Comparison of ENCODE assay signal across 1 cellular context in the genomic region with DNA sequence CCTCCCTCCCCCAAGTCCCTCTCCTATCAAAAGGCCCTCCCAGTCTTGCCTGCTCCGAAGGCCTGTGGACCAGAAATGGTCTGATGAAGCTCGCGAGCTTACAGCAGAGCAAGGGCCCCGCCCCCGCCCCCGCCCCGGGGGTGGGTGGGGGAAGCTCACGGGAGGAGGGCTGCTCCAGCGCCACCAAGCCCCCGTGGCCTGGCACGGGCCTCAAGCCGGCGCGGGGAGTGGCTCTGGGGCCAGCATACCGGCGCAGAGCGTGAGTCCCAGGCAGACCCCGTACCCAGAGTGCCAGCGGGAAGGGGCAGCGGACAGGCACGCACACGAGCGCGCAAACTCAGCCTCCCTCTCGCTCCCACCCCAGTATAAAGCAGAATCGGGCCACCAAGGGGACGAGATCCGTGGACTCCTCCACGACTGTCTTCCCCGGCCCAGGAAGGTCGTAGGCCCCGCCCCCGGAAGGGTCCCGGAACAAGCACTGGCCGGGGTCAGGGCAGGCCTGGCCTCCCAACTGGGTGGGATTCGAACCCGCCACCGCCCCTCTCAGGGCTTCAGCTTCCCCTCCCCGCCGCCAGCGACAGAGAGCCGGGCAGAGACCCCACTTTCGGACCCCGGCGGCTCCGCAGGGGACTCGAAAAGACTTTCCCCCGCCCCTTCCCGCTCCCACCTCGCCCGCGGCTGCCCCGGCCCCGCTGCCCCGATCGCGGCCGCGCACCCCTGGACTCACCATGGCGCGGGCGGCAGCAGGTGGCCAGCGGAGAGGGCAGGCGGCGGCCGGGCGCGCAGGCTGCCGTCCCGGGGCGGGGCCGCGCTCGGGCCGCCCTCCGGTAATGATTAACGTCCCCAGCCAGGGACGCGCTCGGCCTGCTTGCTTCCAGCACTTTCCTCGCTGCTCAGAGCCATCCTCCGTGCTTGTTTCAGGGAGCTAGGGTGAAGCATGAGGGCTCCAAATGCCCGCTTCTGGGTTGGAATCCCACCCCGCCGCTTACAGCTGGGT.
TF ChIP-seq lines count a peak whose summit lies in the region.

Gene PCBD1, minus strand, starts transcription at position 762 of the 997 bp plus-strand sequence. Its CDS starts 32 bp downstream, at position 730.

TF ChIP-seq in HepG2, 621 proteins besides CTCF, POLR2A, EP300 and RAD21 (continued from another document and continues in another):
- TF ChIP-seq MBNL3 (CRISPR knock-in tag; conservative IDR thresholded peaks at IDR 0.05) (no peak), SP1 (IDR thresholded peaks at IDR 0.05) (no peak), SP1 (CRISPR knock-in tag; IDR thresholded peaks at IDR 0.05) (peak; percentile 52; the same call in 1 of the 2 replicates), HIC2 (CRISPR knock-in tag; IDR thresholded peaks at IDR 0.05; ENCODE audit: low read depth) (peak; percentile 46; the same call in 1 of the 2 replicates), ZNF292 (CRISPR knock-in tag; IDR thresholded peaks at IDR 0.05; ENCODE audit: borderline replicate concordance, low read depth) (no peak), ERF (CRISPR knock-in tag; IDR thresholded peaks at IDR 0.05) (no peak), ZNF556 (CRISPR knock-in tag; IDR thresholded peaks at IDR 0.05; ENCODE audit: borderline replicate concordance) (peak; percentile 78; the same call in 1 of the 2 replicates), ZNF879 (CRISPR knock-in tag; IDR thresholded peaks at IDR 0.05) (no peak), CBX5 (CRISPR knock-in tag; IDR thresholded peaks at IDR 0.05; ENCODE audit: borderline replicate concordance) (no peak), STAT5B (CRISPR knock-in tag; IDR thresholded peaks at IDR 0.05) (no peak), ZSCAN30 (CRISPR knock-in tag; IDR thresholded peaks at IDR 0.05) (no peak), ZNF446 (CRISPR knock-in tag; IDR thresholded peaks at IDR 0.05) (no peak), ZFY (CRISPR knock-in tag; IDR thresholded peaks at IDR 0.05) (peak; percentile 83), PPARG (CRISPR knock-in tag; conservative IDR thresholded peaks at IDR 0.05) (0 out of 2 replicates have a peak, but pooled peaks have one; percentile 25), ZNF768 (CRISPR knock-in tag; IDR thresholded peaks at IDR 0.05) (no peak; the same call in 1 of the 2 replicates), SNAPC2 (CRISPR knock-in tag; IDR thresholded peaks at IDR 0.05) (no peak)
- TF ChIP-seq, protein P1, sequence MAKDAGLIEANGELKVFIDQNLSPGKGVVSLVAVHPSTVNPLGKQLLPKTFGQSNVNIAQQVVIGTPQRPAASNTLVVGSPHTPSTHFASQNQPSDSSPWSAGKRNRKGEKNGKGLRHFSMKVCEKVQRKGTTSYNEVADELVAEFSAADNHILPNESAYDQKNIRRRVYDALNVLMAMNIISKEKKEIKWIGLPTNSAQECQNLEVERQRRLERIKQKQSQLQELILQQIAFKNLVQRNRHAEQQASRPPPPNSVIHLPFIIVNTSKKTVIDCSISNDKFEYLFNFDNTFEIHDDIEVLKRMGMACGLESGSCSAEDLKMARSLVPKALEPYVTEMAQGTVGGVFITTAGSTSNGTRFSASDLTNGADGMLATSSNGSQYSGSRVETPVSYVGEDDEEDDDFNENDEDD (CRISPR knock-in tag; IDR thresholded peaks at IDR 0.05; ENCODE audit: borderline replicate concordance): peak; percentile 81; the same call in 1 of the 2 replicates
- TF ChIP-seq, protein P2, sequence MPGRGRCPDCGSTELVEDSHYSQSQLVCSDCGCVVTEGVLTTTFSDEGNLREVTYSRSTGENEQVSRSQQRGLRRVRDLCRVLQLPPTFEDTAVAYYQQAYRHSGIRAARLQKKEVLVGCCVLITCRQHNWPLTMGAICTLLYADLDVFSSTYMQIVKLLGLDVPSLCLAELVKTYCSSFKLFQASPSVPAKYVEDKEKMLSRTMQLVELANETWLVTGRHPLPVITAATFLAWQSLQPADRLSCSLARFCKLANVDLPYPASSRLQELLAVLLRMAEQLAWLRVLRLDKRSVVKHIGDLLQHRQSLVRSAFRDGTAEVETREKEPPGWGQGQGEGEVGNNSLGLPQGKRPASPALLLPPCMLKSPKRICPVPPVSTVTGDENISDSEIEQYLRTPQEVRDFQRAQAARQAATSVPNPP (CRISPR knock-in tag; IDR thresholded peaks at IDR 0.05): no peak
- TF ChIP-seq, protein P3, sequence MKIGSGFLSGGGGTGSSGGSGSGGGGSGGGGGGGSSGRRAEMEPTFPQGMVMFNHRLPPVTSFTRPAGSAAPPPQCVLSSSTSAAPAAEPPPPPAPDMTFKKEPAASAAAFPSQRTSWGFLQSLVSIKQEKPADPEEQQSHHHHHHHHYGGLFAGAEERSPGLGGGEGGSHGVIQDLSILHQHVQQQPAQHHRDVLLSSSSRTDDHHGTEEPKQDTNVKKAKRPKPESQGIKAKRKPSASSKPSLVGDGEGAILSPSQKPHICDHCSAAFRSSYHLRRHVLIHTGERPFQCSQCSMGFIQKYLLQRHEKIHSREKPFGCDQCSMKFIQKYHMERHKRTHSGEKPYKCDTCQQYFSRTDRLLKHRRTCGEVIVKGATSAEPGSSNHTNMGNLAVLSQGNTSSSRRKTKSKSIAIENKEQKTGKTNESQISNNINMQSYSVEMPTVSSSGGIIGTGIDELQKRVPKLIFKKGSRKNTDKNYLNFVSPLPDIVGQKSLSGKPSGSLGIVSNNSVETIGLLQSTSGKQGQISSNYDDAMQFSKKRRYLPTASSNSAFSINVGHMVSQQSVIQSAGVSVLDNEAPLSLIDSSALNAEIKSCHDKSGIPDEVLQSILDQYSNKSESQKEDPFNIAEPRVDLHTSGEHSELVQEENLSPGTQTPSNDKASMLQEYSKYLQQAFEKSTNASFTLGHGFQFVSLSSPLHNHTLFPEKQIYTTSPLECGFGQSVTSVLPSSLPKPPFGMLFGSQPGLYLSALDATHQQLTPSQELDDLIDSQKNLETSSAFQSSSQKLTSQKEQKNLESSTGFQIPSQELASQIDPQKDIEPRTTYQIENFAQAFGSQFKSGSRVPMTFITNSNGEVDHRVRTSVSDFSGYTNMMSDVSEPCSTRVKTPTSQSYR (CRISPR knock-in tag; IDR thresholded peaks at IDR 0.05; ENCODE audit: borderline replicate concordance): peak; percentile 13; the same call in 1 of the 2 replicates
- TF ChIP-seq, protein P4, sequence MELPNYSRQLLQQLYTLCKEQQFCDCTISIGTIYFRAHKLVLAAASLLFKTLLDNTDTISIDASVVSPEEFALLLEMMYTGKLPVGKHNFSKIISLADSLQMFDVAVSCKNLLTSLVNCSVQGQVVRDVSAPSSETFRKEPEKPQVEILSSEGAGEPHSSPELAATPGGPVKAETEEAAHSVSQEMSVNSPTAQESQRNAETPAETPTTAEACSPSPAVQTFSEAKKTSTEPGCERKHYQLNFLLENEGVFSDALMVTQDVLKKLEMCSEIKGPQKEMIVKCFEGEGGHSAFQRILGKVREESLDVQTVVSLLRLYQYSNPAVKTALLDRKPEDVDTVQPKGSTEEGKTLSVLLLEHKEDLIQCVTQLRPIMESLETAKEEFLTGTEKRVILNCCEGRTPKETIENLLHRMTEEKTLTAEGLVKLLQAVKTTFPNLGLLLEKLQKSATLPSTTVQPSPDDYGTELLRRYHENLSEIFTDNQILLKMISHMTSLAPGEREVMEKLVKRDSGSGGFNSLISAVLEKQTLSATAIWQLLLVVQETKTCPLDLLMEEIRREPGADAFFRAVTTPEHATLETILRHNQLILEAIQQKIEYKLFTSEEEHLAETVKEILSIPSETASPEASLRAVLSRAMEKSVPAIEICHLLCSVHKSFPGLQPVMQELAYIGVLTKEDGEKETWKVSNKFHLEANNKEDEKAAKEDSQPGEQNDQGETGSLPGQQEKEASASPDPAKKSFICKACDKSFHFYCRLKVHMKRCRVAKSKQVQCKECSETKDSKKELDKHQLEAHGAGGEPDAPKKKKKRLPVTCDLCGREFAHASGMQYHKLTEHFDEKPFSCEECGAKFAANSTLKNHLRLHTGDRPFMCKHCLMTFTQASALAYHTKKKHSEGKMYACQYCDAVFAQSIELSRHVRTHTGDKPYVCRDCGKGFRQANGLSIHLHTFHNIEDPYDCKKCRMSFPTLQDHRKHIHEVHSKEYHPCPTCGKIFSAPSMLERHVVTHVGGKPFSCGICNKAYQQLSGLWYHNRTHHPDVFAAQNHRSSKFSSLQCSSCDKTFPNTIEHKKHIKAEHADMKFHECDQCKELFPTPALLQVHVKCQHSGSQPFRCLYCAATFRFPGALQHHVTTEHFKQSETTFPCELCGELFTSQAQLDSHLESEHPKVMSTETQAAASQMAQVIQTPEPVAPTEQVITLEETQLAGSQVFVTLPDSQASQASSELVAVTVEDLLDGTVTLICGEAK (IDR thresholded peaks at IDR 0.05): no peak
- TF ChIP-seq, protein P4 (CRISPR knock-in tag; IDR thresholded peaks at IDR 0.05): peak; percentile 37; the same call in 1 of the 2 replicates
- TF ChIP-seq, protein P5, sequence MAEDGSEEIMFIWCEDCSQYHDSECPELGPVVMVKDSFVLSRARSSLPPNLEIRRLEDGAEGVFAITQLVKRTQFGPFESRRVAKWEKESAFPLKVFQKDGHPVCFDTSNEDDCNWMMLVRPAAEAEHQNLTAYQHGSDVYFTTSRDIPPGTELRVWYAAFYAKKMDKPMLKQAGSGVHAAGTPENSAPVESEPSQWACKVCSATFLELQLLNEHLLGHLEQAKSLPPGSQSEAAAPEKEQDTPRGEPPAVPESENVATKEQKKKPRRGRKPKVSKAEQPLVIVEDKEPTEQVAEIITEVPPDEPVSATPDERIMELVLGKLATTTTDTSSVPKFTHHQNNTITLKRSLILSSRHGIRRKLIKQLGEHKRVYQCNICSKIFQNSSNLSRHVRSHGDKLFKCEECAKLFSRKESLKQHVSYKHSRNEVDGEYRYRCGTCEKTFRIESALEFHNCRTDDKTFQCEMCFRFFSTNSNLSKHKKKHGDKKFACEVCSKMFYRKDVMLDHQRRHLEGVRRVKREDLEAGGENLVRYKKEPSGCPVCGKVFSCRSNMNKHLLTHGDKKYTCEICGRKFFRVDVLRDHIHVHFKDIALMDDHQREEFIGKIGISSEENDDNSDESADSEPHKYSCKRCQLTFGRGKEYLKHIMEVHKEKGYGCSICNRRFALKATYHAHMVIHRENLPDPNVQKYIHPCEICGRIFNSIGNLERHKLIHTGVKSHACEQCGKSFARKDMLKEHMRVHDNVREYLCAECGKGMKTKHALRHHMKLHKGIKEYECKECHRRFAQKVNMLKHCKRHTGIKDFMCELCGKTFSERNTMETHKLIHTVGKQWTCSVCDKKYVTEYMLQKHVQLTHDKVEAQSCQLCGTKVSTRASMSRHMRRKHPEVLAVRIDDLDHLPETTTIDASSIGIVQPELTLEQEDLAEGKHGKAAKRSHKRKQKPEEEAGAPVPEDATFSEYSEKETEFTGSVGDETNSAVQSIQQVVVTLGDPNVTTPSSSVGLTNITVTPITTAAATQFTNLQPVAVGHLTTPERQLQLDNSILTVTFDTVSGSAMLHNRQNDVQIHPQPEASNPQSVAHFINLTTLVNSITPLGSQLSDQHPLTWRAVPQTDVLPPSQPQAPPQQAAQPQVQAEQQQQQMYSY (CRISPR knock-in tag; IDR thresholded peaks at IDR 0.05): no peak
- TF ChIP-seq, protein P6, sequence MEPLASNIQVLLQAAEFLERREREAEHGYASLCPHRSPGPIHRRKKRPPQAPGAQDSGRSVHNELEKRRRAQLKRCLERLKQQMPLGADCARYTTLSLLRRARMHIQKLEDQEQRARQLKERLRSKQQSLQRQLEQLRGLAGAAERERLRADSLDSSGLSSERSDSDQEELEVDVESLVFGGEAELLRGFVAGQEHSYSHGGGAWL (CRISPR knock-in tag; IDR thresholded peaks at IDR 0.05): peak; percentile 54; the same call in 1 of the 2 replicates
- TF ChIP-seq, protein P7, sequence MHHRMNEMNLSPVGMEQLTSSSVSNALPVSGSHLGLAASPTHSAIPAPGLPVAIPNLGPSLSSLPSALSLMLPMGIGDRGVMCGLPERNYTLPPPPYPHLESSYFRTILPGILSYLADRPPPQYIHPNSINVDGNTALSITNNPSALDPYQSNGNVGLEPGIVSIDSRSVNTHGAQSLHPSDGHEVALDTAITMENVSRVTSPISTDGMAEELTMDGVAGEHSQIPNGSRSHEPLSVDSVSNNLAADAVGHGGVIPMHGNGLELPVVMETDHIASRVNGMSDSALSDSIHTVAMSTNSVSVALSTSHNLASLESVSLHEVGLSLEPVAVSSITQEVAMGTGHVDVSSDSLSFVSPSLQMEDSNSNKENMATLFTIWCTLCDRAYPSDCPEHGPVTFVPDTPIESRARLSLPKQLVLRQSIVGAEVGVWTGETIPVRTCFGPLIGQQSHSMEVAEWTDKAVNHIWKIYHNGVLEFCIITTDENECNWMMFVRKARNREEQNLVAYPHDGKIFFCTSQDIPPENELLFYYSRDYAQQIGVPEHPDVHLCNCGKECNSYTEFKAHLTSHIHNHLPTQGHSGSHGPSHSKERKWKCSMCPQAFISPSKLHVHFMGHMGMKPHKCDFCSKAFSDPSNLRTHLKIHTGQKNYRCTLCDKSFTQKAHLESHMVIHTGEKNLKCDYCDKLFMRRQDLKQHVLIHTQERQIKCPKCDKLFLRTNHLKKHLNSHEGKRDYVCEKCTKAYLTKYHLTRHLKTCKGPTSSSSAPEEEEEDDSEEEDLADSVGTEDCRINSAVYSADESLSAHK (CRISPR knock-in tag; IDR thresholded peaks at IDR 0.05; ENCODE audit: borderline replicate concordance): no peak
